ENCODE assay signal across 14 cellular contexts in genomic region chr5:127961764-127962148, GRCh38.
DNase-seq lines count a peak whose midpoint lies in the region; ATAC-seq and TF ChIP-seq lines count a peak whose summit lies in the region.
"Had no signal": no experiment of that assay in that cellular context is flagged by ENCODE, and none has a peak within 500 bp of the region (broad histone marks: within the 10 kb centered on the region; RNA-seq: fewer than 3 reads in every experiment).

No MANE protein-coding gene starts in this region.

- H3K4me3 ChIP-seq in left ventricle myocardium inferior (no peak overlapping the region), colonic mucosa (no peak overlapping the region), mucosa of rectum (ENCODE audit: low read length in 2 of 2) (peak overlapping the region in 1 of 2 donors; percentile 49)
- H3K4me3 ChIP-seq: GM23338 had no signal

- no peak overlapping the region for H3K4me3 Mint-ChIP-seq in stimulated activated effector memory CD8-positive, alpha-beta T cell treated with anti-CD3 and anti-CD28 coated beads, Interleukin-12 subunit alpha, Interleukin-12 subunit beta, amount 100 ng/mL, for 72 hours
- H3K4me3 Mint-ChIP-seq: GM23338 had no signal

- H3K9me3 ChIP-seq in left ventricle myocardium inferior (replicated peaks) (no peaks in the 10 kb centered on the region), colonic mucosa (no peaks in the 10 kb centered on the region), mucosa of rectum (ENCODE audit: control insufficient read depth in 2 of 2, low read length in 2 of 2) (no peaks in the 10 kb centered on the region)

- H3K36me3 ChIP-seq in left ventricle myocardium inferior (peaks cover 10% of the 10 kb centered on the region), colonic mucosa (no peaks in the 10 kb centered on the region), mucosa of rectum (ENCODE audit: control insufficient read depth in 2 of 2, insufficient read depth in 2 of 2, low read length in 2 of 2) (peaks cover 0 to 5% of the 10 kb centered on the region in 2 donors)

- H3K4me1 ChIP-seq in left ventricle myocardium inferior (peaks cover 69% of the 10 kb centered on the region), colonic mucosa (peaks cover 12% of the 10 kb centered on the region), mucosa of rectum (ENCODE audit: control insufficient read depth in 2 of 2, insufficient read depth in 2 of 2, low read length in 2 of 2) (peaks cover 23 to 50% of the 10 kb centered on the region in 2 donors)

- TF ChIP-seq CTCF in left ventricle myocardium inferior (IDR thresholded peaks at IDR 0.05; ENCODE audit: borderline replicate concordance) (no peak), colonic mucosa (IDR thresholded peaks at IDR 0.05) (no peak)

- H3K9me3 Mint-ChIP-seq in stimulated activated effector memory CD8-positive, alpha-beta T cell treated with anti-CD3 and anti-CD28 coated beads, Interleukin-12 subunit alpha, Interleukin-12 subunit beta, amount 100 ng/mL, for 72 hours, result no peaks in the 10 kb centered on the region
- H3K9me3 Mint-ChIP-seq: GM23338 had no signal

- H3K27ac ChIP-seq in left ventricle myocardium inferior (replicated peaks) (peak overlapping the region; percentile 83), colonic mucosa (peak overlapping the region; percentile 61), mucosa of rectum (ENCODE audit: low read depth in 2 of 2, low read length in 2 of 2) (peak overlapping the region; percentile 59 to 78), caudate nucleus (ENCODE audit: low read depth, low read length) (no peak overlapping the region)
- H3K27ac ChIP-seq: KMS-11 had no signal

- H3K27ac Mint-ChIP-seq in stimulated activated effector memory CD8-positive, alpha-beta T cell treated with anti-CD3 and anti-CD28 coated beads, Interleukin-12 subunit alpha, Interleukin-12 subunit beta, amount 100 ng/mL, for 72 hours, result no peak overlapping the region
- H3K27ac Mint-ChIP-seq: GM23338 had no signal

- intact Hi-C loops in left ventricle myocardium inferior (cut with micrococcal nuclease) (no loop called here), Right ventricle myocardium inferior (cut with DNase I) (loop anchor here (2.0 kb wide), 1 partner anchor 121 kb away; the partner anchor contains the start of gene SLC12A2), colonic mucosa (cut with DNase I) (no loop called here)

- no peak for ATAC-seq in Right ventricle myocardium inferior
- no peak for ATAC-seq in esophagus mucosa
- no peak for ATAC-seq in stimulated activated effector memory CD8-positive, alpha-beta T cell treated with anti-CD3 and anti-CD28 coated beads, Interleukin-12 subunit alpha, Interleukin-12 subunit beta, amount 100 ng/mL, for 72 hours
- ATAC-seq: GM23338 had no signal

- peak overlapping the region in 1 of 2 donors; percentile 76 for H3K9ac ChIP-seq in colonic mucosa (ENCODE audit: low read depth in 2 of 2, low read length in 2 of 2)
- no peak overlapping the region for H3K9ac ChIP-seq in mucosa of rectum (ENCODE audit: low read depth in 1 of 2, low read length in 2 of 2)
- H3K9ac ChIP-seq: KMS-11 had no signal

- DNase-seq in left ventricle myocardium inferior, result no peak
- DNase-seq in Right ventricle myocardium inferior (ENCODE audit: missing footprints), result no peak
- peak; percentile 65 for DNase-seq in colonic mucosa
- no peak for DNase-seq in caudate nucleus (lab: John Stamatoyannopoulos, UW)
- DNase-seq in stimulated activated effector memory CD8-positive, alpha-beta T cell treated with anti-CD3 and anti-CD28 coated beads, Interleukin-12 subunit alpha, Interleukin-12 subunit beta, amount 100 ng/mL, for 72 hours (ENCODE audit: low spot score in 2 of 2), result no peak
- DNase-seq: DMS79 treated with DMSO at 0.1 percent for 48 hours, NCI-H1092, NCI-H146, NCI-H2081, NCI-H510A treated with DMSO at 0.1 percent for 48 hours had no signal

- peaks cover 13% of the 10 kb centered on the region for H3K4me1 Mint-ChIP-seq in stimulated activated effector memory CD8-positive, alpha-beta T cell treated with anti-CD3 and anti-CD28 coated beads, Interleukin-12 subunit alpha, Interleukin-12 subunit beta, amount 100 ng/mL, for 72 hours

- H3K27me3 ChIP-seq in left ventricle myocardium inferior (ENCODE audit: low read depth) (no peaks in the 10 kb centered on the region), colonic mucosa (no peaks in the 10 kb centered on the region), mucosa of rectum (ENCODE audit: control insufficient read depth in 2 of 2, insufficient read depth in 2 of 2, low read length in 2 of 2) (no peaks in the 10 kb centered on the region)

- H3K36me3 Mint-ChIP-seq in stimulated activated effector memory CD8-positive, alpha-beta T cell treated with anti-CD3 and anti-CD28 coated beads, Interleukin-12 subunit alpha, Interleukin-12 subunit beta, amount 100 ng/mL, for 72 hours, result no peaks in the 10 kb centered on the region
